16 cellular contexts compared by ENCODE assay signal in the genomic region with DNA sequence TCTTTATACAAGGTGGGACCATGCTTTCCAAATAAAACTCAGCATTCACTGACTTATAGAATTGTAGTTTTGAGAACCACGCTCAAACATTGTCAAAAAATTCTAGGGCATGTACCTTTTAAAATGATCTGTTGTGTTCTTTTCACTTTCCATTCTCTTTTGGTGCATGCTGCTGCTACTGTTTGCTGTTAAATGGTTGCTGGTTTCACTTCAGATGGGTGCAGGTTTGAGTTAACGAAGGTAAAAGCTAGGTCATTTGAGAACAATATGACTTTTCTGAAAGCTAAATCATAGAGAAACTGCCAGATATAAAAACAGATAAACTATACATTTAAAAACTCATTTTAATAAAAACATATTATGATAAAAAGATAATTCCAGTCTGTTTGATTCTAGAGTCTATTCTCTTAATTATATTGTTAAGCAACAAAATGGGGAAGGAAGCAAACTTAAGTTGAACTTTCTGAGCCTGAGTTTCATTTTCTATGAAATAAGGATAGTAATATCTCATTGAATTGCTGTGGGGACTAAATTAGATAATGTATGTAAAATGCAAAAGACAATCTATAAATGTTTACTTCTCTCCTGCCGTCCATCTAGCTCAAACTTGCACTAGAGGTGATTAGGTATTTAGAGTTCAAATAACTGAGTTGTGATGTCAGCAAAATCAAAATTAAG.
A peak's percentile ranks its signal among the peaks of the same experiment; 100 is the strongest.
DNase-seq lines count a peak whose midpoint lies in the region; ATAC-seq and TF ChIP-seq lines count a peak whose summit lies in the region.
"Had no signal": no experiment of that assay in that cellular context is flagged by ENCODE, and none has a peak within 500 bp of the region (broad histone marks: within the 10 kb centered on the region; RNA-seq: fewer than 3 reads in every experiment).

No MANE protein-coding gene starts in this region.

- H3K4me3 ChIP-seq in GM06990 (replicated peaks; ENCODE audit: low read depth, low read length) = no peak overlapping the region
- H3K4me3 ChIP-seq: heart right ventricle had no signal

- no peaks in the 10 kb centered on the region for H3K27me3 ChIP-seq in GM06990 (replicated peaks; ENCODE audit: control insufficient read depth, insufficient read depth, low read length)
- H3K27me3 ChIP-seq: brain microvascular endothelial cell, heart right ventricle had no signal

- TF ChIP-seq CTCF in GM06990 (IDR thresholded peaks at IDR 0.05; ENCODE audit: insufficient read depth, low read length, poor library complexity, severe bottlenecking) = no peak

- intact Hi-C loops in Right ventricle myocardium inferior (cut with DNase I) = no loop called here

- peak; percentile 90 for ATAC-seq in GM19035 (IDR thresholded peaks at IDR 0.05; ENCODE audit: unreplicated experiment)
- ATAC-seq in GM21825 (IDR thresholded peaks at IDR 0.05; ENCODE audit: unreplicated experiment) = peak; percentile 82
- peak; percentile 76 for ATAC-seq in HG03196 (IDR thresholded peaks at IDR 0.05; ENCODE audit: unreplicated experiment)
- ATAC-seq in HG03457 (IDR thresholded peaks at IDR 0.05; ENCODE audit: unreplicated experiment) = no peak
- ATAC-seq in Right ventricle myocardium inferior = no peak
- ATAC-seq: activated T-cell treated with anti-CD3 and anti-CD28 coated beads, Interleukin-2, amount 50 U/mL, for 72 hours; heart right ventricle had no signal

- peak; percentile 29 for DNase-seq in GM06990 (ENCODE audit: extremely low read depth, insufficient read length)
- no peak for DNase-seq in activated naive CD4-positive, alpha-beta T cell treated with anti-CD3 and anti-CD28 coated beads, Interleukin-2, amount 50 U/mL, for 16 hours
- DNase-seq in DMS153 (lab: John Stamatoyannopoulos, UW) = no peak
- DNase-seq in Right ventricle myocardium inferior (ENCODE audit: missing footprints) = no peak
- DNase-seq: activated B cell treated with CpG ODN at 0.5 μM for 24 hours; activated T-cell treated with anti-CD3 and anti-CD28 coated beads, Interleukin-2, amount 50 U/mL, for 72 hours; brain microvascular endothelial cell; DMS79 treated with DMSO at 0.1 percent for 48 hours; heart right ventricle; IMR-90; stimulated activated CD4-positive, alpha-beta T cell treated with anti-CD3 and anti-CD28 coated beads, Interleukin-1b, Interleukin-23, amount 100 ng/mL, for 48 hours; stimulated activated naive CD4-positive, alpha-beta T cell treated with Interleukin-2 at 50 U/mL for 16 hours had no signal

- H3K36me3 ChIP-seq in GM06990 (ENCODE audit: control insufficient read depth, insufficient read depth, low read length) = no peaks in the 10 kb centered on the region
- H3K36me3 ChIP-seq: brain microvascular endothelial cell, heart right ventricle had no signal

Comparison
In these comparisons a context has a peak if more than half of its experiments do, and no peak if none do; other contexts are left out.
1. ATAC-seq: peak in GM19035 (single experiment), GM21825 (single experiment) and HG03196 (single experiment); none in HG03457 (single experiment) and Right ventricle myocardium inferior (single experiment).